In the genomic region with DNA sequence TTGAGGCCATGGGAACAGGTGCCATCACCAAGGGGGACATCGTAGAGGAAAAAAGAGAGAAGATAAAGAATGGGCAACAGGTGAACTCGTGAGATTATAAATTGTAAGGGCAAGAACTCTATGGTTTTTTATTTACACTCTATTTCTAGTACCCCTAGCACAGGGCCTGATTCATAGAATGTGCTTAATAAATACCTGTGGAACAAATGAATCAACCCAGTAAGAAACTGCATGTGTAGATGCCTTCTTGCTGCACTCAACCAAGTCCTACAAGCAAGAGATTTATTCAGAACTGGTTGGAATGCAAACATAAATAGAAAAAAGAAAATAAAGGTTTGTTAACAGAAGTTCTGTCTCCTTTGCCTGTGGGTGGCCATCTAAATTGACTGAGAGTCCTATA, we compare ENCODE assay signal across 18 cellular contexts. TPM values are rescaled to one million over a fixed set of nuclear protein-coding genes. Genes with fewer than 3 reads are reported as not detected.
A peak's percentile ranks its signal among the peaks of the same experiment; 100 is the strongest.
DNase-seq lines count a peak whose midpoint lies in the region; ATAC-seq, FAIRE-seq and TF ChIP-seq lines count a peak whose summit lies in the region.
"Had no signal": no experiment of that assay in that cellular context is flagged by ENCODE, and none has a peak within 500 bp of the region (broad histone marks: within the 10 kb centered on the region; RNA-seq: fewer than 3 reads in every experiment).

No MANE protein-coding gene starts in this region.

- H3K27me3 Mint-ChIP-seq in T-helper 1 cell treated with Interleukin-12 subunit alpha and Interleukin-12 subunit beta and Interleukin-4 antibody, amounts not matched to agents 30 μg/mL and 1 μg/mL, for 36 hours (ENCODE audit: low read depth) = no peaks in the 10 kb centered on the region
- no peaks in the 10 kb centered on the region for H3K27me3 Mint-ChIP-seq in activated naive CD8-positive, alpha-beta T cell
- H3K27me3 Mint-ChIP-seq: IgD-negative memory B cell had no signal

- CTCF ChIA-PET in HepG2 (lab: Yijun Ruan, JAX; ENCODE audit: low intra/inter-chr PET ratio, low total read pairs) = no interaction called here

- no peak for TF ChIP-seq POLR2A in HepG2 (IDR thresholded peaks at IDR 0.05; ENCODE audit: insufficient read depth in 1 of 2, low read depth in 2 of 2, low read length in 2 of 2)

- no peak overlapping the region for H3K9ac ChIP-seq in HepG2 (ENCODE audit: insufficient read depth, low read depth, low read length)

- POLR2A ChIA-PET in HepG2 (lab: Yijun Ruan, JAX) = no interaction called here

- intact Hi-C loops in HepG2 (cut with micrococcal nuclease; ENCODE audit: unreplicated experiment) = no loop called here

- no peak overlapping the region for H3K4me2 ChIP-seq in HepG2 (ENCODE audit: low read depth, low read length)

- no peaks in the 10 kb centered on the region for H3K79me2 ChIP-seq in HepG2 (ENCODE audit: insufficient read depth, low read length)

- H3K36me3 ChIP-seq in HepG2 (replicated peaks in 1 of 2; ENCODE audit: control insufficient read depth in 1 of 2, insufficient read depth in 2 of 2, low read length in 2 of 2) = 0 out of 5 replicates have a peak, but pooled peaks cover 0 to 3% of the 10 kb centered on the region in 2 experiments

- no peaks in the 10 kb centered on the region for H3K27me3 ChIP-seq in HepG2 (ENCODE audit: control insufficient read depth in 1 of 2, insufficient read depth in 2 of 2, low read length in 2 of 2)
- H3K27me3 ChIP-seq: ascending aorta, gastroesophageal sphincter had no signal

- no peaks in the 10 kb centered on the region for H3K9me3 Mint-ChIP-seq in T-helper 1 cell treated with Interleukin-12 subunit alpha and Interleukin-12 subunit beta and Interleukin-4 antibody, amounts not matched to agents 30 μg/mL and 1 μg/mL, for 36 hours
- H3K9me3 Mint-ChIP-seq in activated naive CD8-positive, alpha-beta T cell (ENCODE audit: low read depth) = no peaks in the 10 kb centered on the region
- H3K9me3 Mint-ChIP-seq: IgD-negative memory B cell had no signal

- H3K36me3 Mint-ChIP-seq in T-helper 1 cell treated with Interleukin-12 subunit alpha and Interleukin-12 subunit beta and Interleukin-4 antibody, amounts not matched to agents 30 μg/mL and 1 μg/mL, for 36 hours (ENCODE audit: low read depth) = peaks cover 74% of the 10 kb centered on the region
- H3K36me3 Mint-ChIP-seq in activated naive CD8-positive, alpha-beta T cell = peaks cover 25% of the 10 kb centered on the region

- TF ChIP-seq RAD21 in HepG2 (CRISPR knock-in tag; IDR thresholded peaks at IDR 0.05) = no peak

- no TSS peak for BruUV-seq in HepG2 (replicated peaks; lab: Mats Ljungman, UMichigan)

- no peak for DNase-seq in T-helper 1 cell
- peak; percentile 13 for DNase-seq in ELR (ENCODE audit: low read depth)
- no peak for DNase-seq in HepG2 (ENCODE audit: low spot score)
- no peak for DNase-seq in DMS 273 (lab: John Stamatoyannopoulos, UW; ENCODE audit: unreplicated experiment)
- DNase-seq in NCI-H1436 treated with DMSO at 0.1 percent for 48 hours (lab: John Stamatoyannopoulos, UW) = no peak
- DNase-seq: activated CD4-positive, CD25-positive, alpha-beta regulatory T cell treated with anti-CD3 and anti-CD28 coated beads, Interleukin-2, amount 50 U/mL, for 72 hours; NCI-H1930; SHP77 had no signal

- H3K4me3 Mint-ChIP-seq in T-helper 1 cell treated with Interleukin-12 subunit alpha and Interleukin-12 subunit beta and Interleukin-4 antibody, amounts not matched to agents 30 μg/mL and 1 μg/mL, for 36 hours = peak overlapping the region; percentile 49
- no peak overlapping the region for H3K4me3 Mint-ChIP-seq in activated naive CD8-positive, alpha-beta T cell
- H3K4me3 Mint-ChIP-seq: IgD-negative memory B cell had no signal

- no peak overlapping the region for H3K27ac Mint-ChIP-seq in T-helper 1 cell treated with Interleukin-12 subunit alpha and Interleukin-12 subunit beta and Interleukin-4 antibody, amounts not matched to agents 30 μg/mL and 1 μg/mL, for 36 hours
- H3K27ac Mint-ChIP-seq in activated naive CD8-positive, alpha-beta T cell = peak overlapping the region; percentile 88
- H3K27ac Mint-ChIP-seq: IgD-negative memory B cell had no signal

- no peak for TF ChIP-seq EP300 in HepG2 (IDR thresholded peaks at IDR 0.05; ENCODE audit: low read depth in 2 of 2, low read length in 2 of 2)
- no peak for TF ChIP-seq EP300 in HepG2 (CRISPR knock-in tag; IDR thresholded peaks at IDR 0.05; ENCODE audit: borderline replicate concordance)

- FAIRE-seq in HepG2 (lab: Jason Lieb, UNC) = no peak

- no peaks in the 10 kb centered on the region for H4K20me1 ChIP-seq in HepG2 (ENCODE audit: insufficient read depth, low read length)

- ATAC-seq in HG03354 (IDR thresholded peaks at IDR 0.05; ENCODE audit: poor library complexity, severe bottlenecking, unreplicated experiment) = peak; percentile 19
- ATAC-seq in HepG2 = no peak
- ATAC-seq: gastroesophageal sphincter, left lobe of liver had no signal

- H3K4me3 ChIP-seq in HepG2 (replicated peaks in 1 of 3; ENCODE audit: insufficient read depth in 1 of 3, low read depth in 2 of 3, low read length in 3 of 3) = no peak overlapping the region
- H3K4me3 ChIP-seq: ascending aorta, coronary artery, gastroesophageal sphincter had no signal

- 90% methylated on average over 2 of the region's 2 CpGs for WGBS in HepG2 (ENCODE audit: low lambda C conversion rate)

- in situ Hi-C loops in HepG2 (cut with HindIII; ENCODE audit: extremely low pct_ligation_motif_present, low pct_unique_long_range_greater_than_20kb) = no loop called here

- H3K9me3 ChIP-seq in HepG2 (ENCODE audit: low read length) = no peaks in the 10 kb centered on the region
- H3K9me3 ChIP-seq: ascending aorta, gastroesophageal sphincter had no signal

- no peaks in the 10 kb centered on the region for H3K4me1 ChIP-seq in HepG2 (ENCODE audit: insufficient read depth, low read length)
- H3K4me1 ChIP-seq: ascending aorta, gastroesophageal sphincter had no signal

- no peak overlapping the region for H3K27ac ChIP-seq in HepG2 (ENCODE audit: extremely low read length, insufficient read depth, low read length)
- H3K27ac ChIP-seq: 22Rv1, ascending aorta, coronary artery, gastroesophageal sphincter had no signal

- no peak for TF ChIP-seq CTCF in HepG2 (CRISPR knock-in tag; IDR thresholded peaks at IDR 0.05)

- no peak overlapping the region for H2AFZ ChIP-seq in HepG2 (ENCODE audit: low read length)

- H3K4me1 Mint-ChIP-seq in T-helper 1 cell treated with Interleukin-12 subunit alpha and Interleukin-12 subunit beta and Interleukin-4 antibody, amounts not matched to agents 30 μg/mL and 1 μg/mL, for 36 hours (ENCODE audit: low read depth) = peaks cover 42% of the 10 kb centered on the region
- H3K4me1 Mint-ChIP-seq in activated naive CD8-positive, alpha-beta T cell (ENCODE audit: low read depth) = peaks cover 33% of the 10 kb centered on the region
- H3K4me1 Mint-ChIP-seq: IgD-negative memory B cell had no signal

RNA-seq across cellular contexts. Expression of a gene that starts 18.7 kb away (rescaled TPM):
- 30.0 and 49.7 TPM in 2 replicates for total RNA-seq in HepG2 (2016; rRNA removed; fragmentation: Illumina TruSeq; extraction: Trizol)
- 4.1 and 5.0 TPM in 2 replicates for total RNA-seq in HepG2 (2016; cell fraction: cytosol; rRNA removed; fragmentation: Illumina TruSeq; extraction: Trizol; ENCODE audit: low read depth)
- total RNA-seq in HepG2 (2016; cell fraction: insoluble cytoplasmic fraction; rRNA removed; fragmentation: Illumina TruSeq; extraction: Trizol) = 28.3 and 45.9 TPM in 2 replicates
- total RNA-seq in HepG2 (2016; cell fraction: membrane; rRNA removed; fragmentation: Illumina TruSeq; extraction: Trizol) = 6.0 and 6.7 TPM in 2 replicates
- 27.0 and 29.3 TPM in 2 replicates for total RNA-seq in HepG2 (2016; cell fraction: nucleus; rRNA removed; fragmentation: Illumina TruSeq; extraction: Trizol)
- polyA plus RNA-seq in HepG2 (2011; rRNA removed) = 14.7 and 15.4 TPM in 2 replicates
- 11.8 and 17.4 TPM in 2 replicates for polyA plus RNA-seq in HepG2 (2011; cell fraction: cytosol; rRNA removed)
- polyA plus RNA-seq in HepG2 (2011; cell fraction: nucleus; rRNA removed) = 10.3 and 14.5 TPM in 2 replicates
- 19.7 and 22.5 TPM in 2 replicates for polyA plus RNA-seq in HepG2 (2012)
- polyA plus RNA-seq in HepG2 (2016; cell fraction: cytosol; fragmentation: Illumina TruSeq; extraction: Trizol; ENCODE audit: low read depth) = 1.1 and 1.4 TPM in 2 replicates
- 53.6 and 54.5 TPM in 2 replicates for polyA plus RNA-seq in HepG2 (2016; cell fraction: insoluble cytoplasmic fraction; fragmentation: Illumina TruSeq; extraction: Trizol; ENCODE audit: low read depth)
- polyA plus RNA-seq in HepG2 (2016; cell fraction: membrane; fragmentation: Illumina TruSeq; extraction: Trizol; ENCODE audit: low read depth) = 3.3 and 3.8 TPM in 2 replicates
- 33.7 and 36.9 TPM in 2 replicates for polyA plus RNA-seq in HepG2 (2016; cell fraction: nucleus; fragmentation: Illumina TruSeq; extraction: Trizol; ENCODE audit: insufficient read depth, low read depth)
- polyA minus RNA-seq in HepG2 (2011; rRNA and poly(A)+ RNA removed; ENCODE audit: low replicate concordance) = 21.2 and 58.7 TPM in 2 replicates
- polyA minus RNA-seq in HepG2 (2011; cell fraction: cytosol; rRNA and poly(A)+ RNA removed) = 14.3 and 28.6 TPM in 2 replicates
- polyA minus RNA-seq in HepG2 (2011; cell fraction: nucleus; rRNA and poly(A)+ RNA removed) = 25.8 and 29.0 TPM in 2 replicates

RNA-seq across cellular contexts. Expression of a gene that starts 30.6 kb away (rescaled TPM):
- total RNA-seq in HepG2 (2016; rRNA removed; fragmentation: Illumina TruSeq; extraction: Trizol) = 10.6 and 12.5 TPM in 2 replicates
- total RNA-seq in HepG2 (2016; cell fraction: cytosol; rRNA removed; fragmentation: Illumina TruSeq; extraction: Trizol; ENCODE audit: low read depth) = 2.5 and 3.5 TPM in 2 replicates
- 9.8 and 12.9 TPM in 2 replicates for total RNA-seq in HepG2 (2016; cell fraction: insoluble cytoplasmic fraction; rRNA removed; fragmentation: Illumina TruSeq; extraction: Trizol)
- total RNA-seq in HepG2 (2016; cell fraction: membrane; rRNA removed; fragmentation: Illumina TruSeq; extraction: Trizol) = 3.6 and 4.5 TPM in 2 replicates
- 6.9 and 7.6 TPM in 2 replicates for total RNA-seq in HepG2 (2016; cell fraction: nucleus; rRNA removed; fragmentation: Illumina TruSeq; extraction: Trizol)
- polyA plus RNA-seq in HepG2 (2011; rRNA removed) = 6.5 and 7.0 TPM in 2 replicates
- polyA plus RNA-seq in HepG2 (2011; cell fraction: cytosol; rRNA removed) = 2.3 and 5.1 TPM in 2 replicates
- 4.4 and 8.2 TPM in 2 replicates for polyA plus RNA-seq in HepG2 (2011; cell fraction: nucleus; rRNA removed)
- 2.5 and 4.0 TPM in 2 replicates for polyA plus RNA-seq in HepG2 (2012)
- 0.59 and 0.62 TPM in 2 replicates for polyA plus RNA-seq in HepG2 (2016; cell fraction: cytosol; fragmentation: Illumina TruSeq; extraction: Trizol; ENCODE audit: low read depth)
- 11.1 TPM in 2 replicates for polyA plus RNA-seq in HepG2 (2016; cell fraction: insoluble cytoplasmic fraction; fragmentation: Illumina TruSeq; extraction: Trizol; ENCODE audit: low read depth)
- polyA plus RNA-seq in HepG2 (2016; cell fraction: membrane; fragmentation: Illumina TruSeq; extraction: Trizol; ENCODE audit: low read depth) = 1.4 and 1.9 TPM in 2 replicates
- polyA plus RNA-seq in HepG2 (2016; cell fraction: nucleus; fragmentation: Illumina TruSeq; extraction: Trizol; ENCODE audit: insufficient read depth, low read depth) = 11.1 and 11.3 TPM in 2 replicates
- 2.0 and 5.7 TPM in 2 replicates for polyA minus RNA-seq in HepG2 (2011; rRNA and poly(A)+ RNA removed; ENCODE audit: low replicate concordance)
- polyA minus RNA-seq in HepG2 (2011; cell fraction: cytosol; rRNA and poly(A)+ RNA removed) = 2.5 and 3.1 TPM in 2 replicates
- 4.0 and 7.0 TPM in 2 replicates for polyA minus RNA-seq in HepG2 (2011; cell fraction: nucleus; rRNA and poly(A)+ RNA removed)

RNA-seq across cellular contexts. Expression of a gene that starts 30.7 kb away (rescaled TPM):
- total RNA-seq in HepG2 (2016; rRNA removed; fragmentation: Illumina TruSeq; extraction: Trizol) = 10.9 and 19.2 TPM in 2 replicates
- 1.1 and 1.5 TPM in 2 replicates for total RNA-seq in HepG2 (2016; cell fraction: cytosol; rRNA removed; fragmentation: Illumina TruSeq; extraction: Trizol; ENCODE audit: low read depth)
- total RNA-seq in HepG2 (2016; cell fraction: insoluble cytoplasmic fraction; rRNA removed; fragmentation: Illumina TruSeq; extraction: Trizol) = 10.7 and 16.9 TPM in 2 replicates
- 7.0 and 7.7 TPM in 2 replicates for total RNA-seq in HepG2 (2016; cell fraction: membrane; rRNA removed; fragmentation: Illumina TruSeq; extraction: Trizol)
- 7.4 and 8.7 TPM in 2 replicates for total RNA-seq in HepG2 (2016; cell fraction: nucleus; rRNA removed; fragmentation: Illumina TruSeq; extraction: Trizol)
- 2.5 and 3.2 TPM in 2 replicates for polyA plus RNA-seq in HepG2 (2011; rRNA removed)
- 1.7 and 3.2 TPM in 2 replicates for polyA plus RNA-seq in HepG2 (2011; cell fraction: cytosol; rRNA removed)
- polyA plus RNA-seq in HepG2 (2011; cell fraction: nucleus; rRNA removed) = 1.7 and 2.8 TPM in 2 replicates
- polyA plus RNA-seq in HepG2 (2012) = 4.4 and 5.3 TPM in 2 replicates
- 0.57 TPM in 2 replicates for polyA plus RNA-seq in HepG2 (2016; cell fraction: cytosol; fragmentation: Illumina TruSeq; extraction: Trizol; ENCODE audit: low read depth)
- polyA plus RNA-seq in HepG2 (2016; cell fraction: insoluble cytoplasmic fraction; fragmentation: Illumina TruSeq; extraction: Trizol; ENCODE audit: low read depth) = 12.1 and 15.2 TPM in 2 replicates
- polyA plus RNA-seq in HepG2 (2016; cell fraction: membrane; fragmentation: Illumina TruSeq; extraction: Trizol; ENCODE audit: low read depth) = 2.5 and 2.9 TPM in 2 replicates
- polyA plus RNA-seq in HepG2 (2016; cell fraction: nucleus; fragmentation: Illumina TruSeq; extraction: Trizol; ENCODE audit: insufficient read depth, low read depth) = 9.0 and 9.5 TPM in 2 replicates
- 3.0 and 6.0 TPM in 2 replicates for polyA minus RNA-seq in HepG2 (2011; rRNA and poly(A)+ RNA removed; ENCODE audit: low replicate concordance)
- 5.5 and 9.3 TPM in 2 replicates for polyA minus RNA-seq in HepG2 (2011; cell fraction: cytosol; rRNA and poly(A)+ RNA removed)
- polyA minus RNA-seq in HepG2 (2011; cell fraction: nucleus; rRNA and poly(A)+ RNA removed) = 3.1 and 6.0 TPM in 2 replicates

RNA-seq across cellular contexts. Expression of a gene that starts 44.0 kb away (rescaled TPM):
- total RNA-seq in HepG2 (2016; rRNA removed; fragmentation: Illumina TruSeq; extraction: Trizol) = 0.02 TPM in 1 of 2 replicates, not detected in the other
- not detected in 2 replicates for total RNA-seq in HepG2 (2016; cell fraction: cytosol; rRNA removed; fragmentation: Illumina TruSeq; extraction: Trizol; ENCODE audit: low read depth)
- total RNA-seq in HepG2 (2016; cell fraction: insoluble cytoplasmic fraction; rRNA removed; fragmentation: Illumina TruSeq; extraction: Trizol) = 0.04 TPM in 1 of 2 replicates, not detected in the other
- not detected in 2 replicates for total RNA-seq in HepG2 (2016; cell fraction: membrane; rRNA removed; fragmentation: Illumina TruSeq; extraction: Trizol)
- not detected in 2 replicates for total RNA-seq in HepG2 (2016; cell fraction: nucleus; rRNA removed; fragmentation: Illumina TruSeq; extraction: Trizol)
- not detected in 2 replicates for polyA plus RNA-seq in HepG2 (2011; rRNA removed)
- 0.03 TPM in 1 of 2 replicates, not detected in the other for polyA plus RNA-seq in HepG2 (2011; cell fraction: cytosol; rRNA removed)
- 0.33 and 0.39 TPM in 2 replicates for polyA plus RNA-seq in HepG2 (2011; cell fraction: nucleus; rRNA removed)
- polyA plus RNA-seq in HepG2 (2012) = not detected in 2 replicates
- polyA plus RNA-seq in HepG2 (2016; cell fraction: cytosol; fragmentation: Illumina TruSeq; extraction: Trizol; ENCODE audit: low read depth) = not detected in 2 replicates
- polyA plus RNA-seq in HepG2 (2016; cell fraction: insoluble cytoplasmic fraction; fragmentation: Illumina TruSeq; extraction: Trizol; ENCODE audit: low read depth) = not detected in 2 replicates
- not detected in 2 replicates for polyA plus RNA-seq in HepG2 (2016; cell fraction: membrane; fragmentation: Illumina TruSeq; extraction: Trizol; ENCODE audit: low read depth)
- polyA plus RNA-seq in HepG2 (2016; cell fraction: nucleus; fragmentation: Illumina TruSeq; extraction: Trizol; ENCODE audit: insufficient read depth, low read depth) = not detected in 2 replicates
- 0.02 TPM in 1 of 2 replicates, not detected in the other for polyA minus RNA-seq in HepG2 (2011; rRNA and poly(A)+ RNA removed; ENCODE audit: low replicate concordance)
- polyA minus RNA-seq in HepG2 (2011; cell fraction: cytosol; rRNA and poly(A)+ RNA removed) = not detected in 2 replicates
- polyA minus RNA-seq in HepG2 (2011; cell fraction: nucleus; rRNA and poly(A)+ RNA removed) = not detected in 2 replicates
- total RNA-seq: ascending aorta, NCI-H460 had no signal
